In the genomic region with DNA sequence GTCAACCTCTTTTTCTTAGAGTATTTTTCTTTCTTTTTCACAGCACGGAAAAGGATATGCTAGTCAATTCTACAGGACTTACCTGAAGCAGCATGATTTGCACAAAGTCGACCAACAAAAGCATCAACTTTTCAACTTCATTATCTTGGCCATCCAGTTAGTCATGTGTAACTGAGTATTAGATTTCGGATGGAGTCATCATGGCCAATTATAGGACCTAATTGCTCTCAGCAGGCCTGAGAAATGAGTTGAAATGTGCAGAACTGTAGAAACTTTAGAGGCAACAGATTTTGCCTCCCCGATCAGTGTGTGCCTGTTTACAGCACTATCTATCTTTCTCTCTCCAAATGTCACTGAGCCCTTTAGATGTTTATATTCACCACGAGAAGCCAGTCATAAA, we compare ENCODE assay signal across 18 cellular contexts. TPM values are rescaled to one million over a fixed set of nuclear protein-coding genes. Genes with fewer than 3 reads are reported as not detected.
"Had no signal": no experiment of that assay in that cellular context is flagged by ENCODE, and none has a peak within 500 bp of the region (broad histone marks: within the 10 kb centered on the region; RNA-seq: fewer than 3 reads in every experiment).

No MANE protein-coding gene starts in this region.

- H3K27ac ChIP-seq: adrenal gland, cardiac muscle cell, right atrium auricular region, tibial artery, vagina had no signal

- H3K36me3 ChIP-seq: adrenal gland, cardiac muscle cell, right atrium auricular region, tibial artery, vagina had no signal

- H3K4me1 ChIP-seq: adrenal gland, right atrium auricular region, vagina had no signal

- H3K9me3 ChIP-seq: adrenal gland, right atrium auricular region, vagina had no signal

- ATAC-seq: activated CD4-positive, alpha-beta T cell treated with anti-CD3 and anti-CD28 coated beads for 36 hours; activated CD8-positive, alpha-beta memory T cell treated with anti-CD3 and anti-CD28 coated beads, Interleukin-2, amount 10 ng/mL, durations not matched to agents 7 days and 5 days; esophagus mucosa; left ventricle myocardium superior; natural killer cell treated with Interleukin-12 subunit alpha and Interleukin-12 subunit beta and Interleukin-15 and Interleukin-18, amount 100 ng/mL, for 72 hours; stimulated activated naive B cell treated with anti-CD40 and anti-IgM and Interleukin-4, amounts not matched to agents 10 μg/mL and 1 μg/mL and 100 μg/mL, for 72 hours had no signal

- DNase-seq: activated CD4-positive, alpha-beta memory T cell treated with anti-CD3 and anti-CD28 coated beads for 36 hours; activated CD4-positive, alpha-beta T cell treated with anti-CD3 and anti-CD28 coated beads for 36 hours; activated CD8-positive, alpha-beta memory T cell treated with anti-CD3 and anti-CD28 coated beads, Interleukin-2, amount 10 ng/mL, durations not matched to agents 7 days and 5 days; activated naive CD4-positive, alpha-beta T cell treated with anti-CD3 and anti-CD28 coated beads, Interleukin-2, amount 10 ng/mL, durations not matched to agents 7 days and 5 days; activated T-cell treated with anti-CD3 and anti-CD28 coated beads, Interleukin-2, amount 50 U/mL, for 1 hour; adrenal gland; hypothalamus; left ventricle myocardium superior; nucleus accumbens; stimulated activated CD4-positive, alpha-beta T cell treated with anti-CD3 and anti-CD28 coated beads, Interleukin-15, amount 100 ng/mL, for 24 hours; stimulated activated CD4-positive, alpha-beta T cell treated with anti-CD3 and anti-CD28 coated beads, Interleukin-4, amount 100 ng/mL, for 1 hour; stimulated activated naive B cell treated with anti-CD40 and anti-IgM and Interleukin-4, amounts not matched to agents 10 μg/mL and 1 μg/mL and 100 μg/mL, for 72 hours; tibial artery had no signal

- H3K27me3 ChIP-seq: adrenal gland, cardiac muscle cell, right atrium auricular region, tibial artery, vagina had no signal

- H3K4me3 ChIP-seq: adrenal gland, cardiac muscle cell, right atrium auricular region, tibial artery, vagina had no signal

RNA-seq across cellular contexts. Expression of a gene that starts 41.0 kb away (rescaled TPM):
- total RNA-seq: activated CD4-positive, alpha-beta memory T cell treated with anti-CD3 and anti-CD28 coated beads for 36 hours; activated CD4-positive, alpha-beta T cell treated with anti-CD3 and anti-CD28 coated beads for 36 hours; activated CD8-positive, alpha-beta memory T cell treated with anti-CD3 and anti-CD28 coated beads, Interleukin-2, amount 10 ng/mL, durations not matched to agents 7 days and 5 days; natural killer cell treated with Interleukin-12 subunit alpha and Interleukin-12 subunit beta and Interleukin-15 and Interleukin-18, amount 100 ng/mL, for 72 hours had no signal
